In genomic region chr11:111573821-111574249, GRCh38 we compare ENCODE assay signal across 16 cellular contexts. TPM values are rescaled to one million over a fixed set of nuclear protein-coding genes. Genes with fewer than 3 reads are reported as not detected.
DNase-seq lines count a peak whose midpoint lies in the region; ATAC-seq, FAIRE-seq and TF ChIP-seq lines count a peak whose summit lies in the region.
"Had no signal": no experiment of that assay in that cellular context is flagged by ENCODE, and none has a peak within 500 bp of the region (broad histone marks: within the 10 kb centered on the region; RNA-seq: fewer than 3 reads in every experiment).

No MANE protein-coding gene starts in this region.

- CTCF ChIA-PET in HepG2 (lab: Yijun Ruan, JAX; ENCODE audit: low intra/inter-chr PET ratio, low total read pairs) = no interaction called here

- peak; percentile 7 for DNase-seq in NCI-H510A treated with DMSO at 0.1 percent for 48 hours (lab: John Stamatoyannopoulos, UW)
- no peak for DNase-seq in NCI-H510A (lab: John Stamatoyannopoulos, UW)
- DNase-seq in brain pericyte (ENCODE audit: low read depth, low spot score) = peak; percentile 21
- no peak for DNase-seq in HepG2 (ENCODE audit: low spot score)
- DNase-seq in upper lobe of right lung = no peak
- no peak for DNase-seq in D341Med (ENCODE audit: low spot score)
- no peak for DNase-seq in activated CD4-positive, alpha-beta T cell treated with anti-CD3 and anti-CD28 coated beads for 48 hours
- no peak for DNase-seq in urothelium cell line (ENCODE audit: low spot score)
- DNase-seq: activated T-cell treated with anti-CD3 and anti-CD28 coated beads, Interleukin-2, amount 50 U/mL, for 1 hour; hippocampal formation; NCI-H226 had no signal

- no peaks in the 10 kb centered on the region for H4K20me1 ChIP-seq in HepG2 (ENCODE audit: insufficient read depth, low read length)

- no TSS peak for BruUV-seq in HepG2 (replicated peaks; lab: Mats Ljungman, UMichigan)

- WGBS in HepG2 (ENCODE audit: low lambda C conversion rate) = 52% methylated on average over 4 of the region's 4 CpGs

- no peaks in the 10 kb centered on the region; a peak in 1 of 5 replicates for H3K27me3 ChIP-seq in HepG2 (ENCODE audit: control insufficient read depth in 1 of 2, insufficient read depth in 2 of 2, low read length in 2 of 2)
- no peaks in the 10 kb centered on the region for H3K27me3 ChIP-seq in upper lobe of right lung

- H3K9me3 ChIP-seq in HepG2 (ENCODE audit: low read length) (no peaks in the 10 kb centered on the region), upper lobe of right lung (no peaks in the 10 kb centered on the region)

- no peak for TF ChIP-seq EP300 in HepG2 (IDR thresholded peaks at IDR 0.05; ENCODE audit: low read depth in 2 of 2, low read length in 2 of 2)
- no peak for TF ChIP-seq EP300 in HepG2 (CRISPR knock-in tag; IDR thresholded peaks at IDR 0.05; ENCODE audit: borderline replicate concordance)

- no peak overlapping the region for H3K4me3 ChIP-seq in HepG2 (replicated peaks in 1 of 3; ENCODE audit: insufficient read depth in 1 of 3, low read depth in 2 of 3, low read length in 3 of 3)
- peak overlapping the region; percentile 17 for H3K4me3 ChIP-seq in upper lobe of right lung

- FAIRE-seq in HepG2 (lab: Jason Lieb, UNC) (no peak), urothelium cell line (lab: Jason Lieb, UNC) (no peak)
- FAIRE-seq: A204.1, H1 had no signal

- TF ChIP-seq CTCF in HepG2 (CRISPR knock-in tag; IDR thresholded peaks at IDR 0.05) = no peak
- no peak for TF ChIP-seq CTCF in upper lobe of right lung (IDR thresholded peaks at IDR 0.05)

- H3K79me2 ChIP-seq in HepG2 (ENCODE audit: insufficient read depth, low read length) = no peaks in the 10 kb centered on the region

- ATAC-seq in HepG2 (no peak), upper lobe of right lung (no peak)

- no peak overlapping the region for H2AFZ ChIP-seq in HepG2 (ENCODE audit: low read length)

- TF ChIP-seq POLR2A in HepG2 (IDR thresholded peaks at IDR 0.05; ENCODE audit: insufficient read depth in 1 of 2, low read depth in 2 of 2, low read length in 2 of 2) = no peak

- peak overlapping the region; percentile 39; the same call in 1 of the 2 replicates for H3K4me2 ChIP-seq in HepG2 (ENCODE audit: low read depth, low read length)

- intact Hi-C loops in HepG2 (cut with micrococcal nuclease; ENCODE audit: unreplicated experiment) (no loop called here), upper lobe of right lung (cut with DNase I) (no loop called here)

- no peak for TF ChIP-seq RAD21 in HepG2 (CRISPR knock-in tag; IDR thresholded peaks at IDR 0.05)

- no peak overlapping the region for H3K27ac ChIP-seq in HepG2 (ENCODE audit: extremely low read length, insufficient read depth, low read length)
- H3K27ac ChIP-seq in upper lobe of right lung = no peak overlapping the region

- in situ Hi-C loops in HepG2 (cut with HindIII; ENCODE audit: extremely low pct_ligation_motif_present, low pct_unique_long_range_greater_than_20kb) = no loop called here

- peaks cover 48% of the 10 kb centered on the region for H3K4me1 ChIP-seq in HepG2 (ENCODE audit: insufficient read depth, low read length)
- peaks cover 4% of the 10 kb centered on the region for H3K4me1 ChIP-seq in upper lobe of right lung

- no peaks in the 10 kb centered on the region for H3K36me3 ChIP-seq in HepG2 (replicated peaks in 1 of 2; ENCODE audit: control insufficient read depth in 1 of 2, insufficient read depth in 2 of 2, low read length in 2 of 2)
- H3K36me3 ChIP-seq in upper lobe of right lung = no peaks in the 10 kb centered on the region

- no peak overlapping the region for H3K9ac ChIP-seq in HepG2 (ENCODE audit: insufficient read depth, low read depth, low read length)

- POLR2A ChIA-PET in HepG2 (lab: Yijun Ruan, JAX) = no interaction called here

TF ChIP-seq in HepG2, 621 proteins besides CTCF, POLR2A, EP300 and RAD21 (continues in another document):
- TF ChIP-seq MBD4 (IDR thresholded peaks at IDR 0.05; ENCODE audit: borderline replicate concordance, low read length) = no peak
- no peak for TF ChIP-seq TOE1 (CRISPR knock-in tag; IDR thresholded peaks at IDR 0.05)
- TF ChIP-seq NFIC (IDR thresholded peaks at IDR 0.05; ENCODE audit: low read length) = no peak
- TF ChIP-seq KLF12 (CRISPR knock-in tag; IDR thresholded peaks at IDR 0.05; ENCODE audit: borderline replicate concordance) = no peak

RNA-seq across cellular contexts. Expression of gene SIK2, which starts 28.4 kb away (rescaled TPM):
- total RNA-seq in HepG2 (2016; rRNA removed; fragmentation: Illumina TruSeq; extraction: Trizol) (8.1 and 11.0 TPM in 2 replicates), upper lobe of right lung (32.6 TPM)
- total RNA-seq in HepG2 (2016; cell fraction: cytosol; rRNA removed; fragmentation: Illumina TruSeq; extraction: Trizol; ENCODE audit: low read depth) = 1.0 and 1.2 TPM in 2 replicates
- total RNA-seq in HepG2 (2016; cell fraction: insoluble cytoplasmic fraction; rRNA removed; fragmentation: Illumina TruSeq; extraction: Trizol) = 8.6 and 10.1 TPM in 2 replicates
- total RNA-seq in HepG2 (2016; cell fraction: membrane; rRNA removed; fragmentation: Illumina TruSeq; extraction: Trizol) = 4.9 TPM in 2 replicates
- total RNA-seq in HepG2 (2016; cell fraction: nucleus; rRNA removed; fragmentation: Illumina TruSeq; extraction: Trizol) = 7.5 and 8.5 TPM in 2 replicates
- polyA plus RNA-seq in HepG2 (2011; rRNA removed) = 11.5 and 15.4 TPM in 2 replicates
- polyA plus RNA-seq in HepG2 (2011; cell fraction: cytosol; rRNA removed) = 7.5 and 8.1 TPM in 2 replicates
- 6.6 and 9.5 TPM in 2 replicates for polyA plus RNA-seq in HepG2 (2011; cell fraction: nucleus; rRNA removed)
- 7.1 and 8.4 TPM in 2 replicates for polyA plus RNA-seq in HepG2 (2012)
- 0.48 and 0.64 TPM in 2 replicates for polyA plus RNA-seq in HepG2 (2016; cell fraction: cytosol; fragmentation: Illumina TruSeq; extraction: Trizol; ENCODE audit: low read depth)
- polyA plus RNA-seq in HepG2 (2016; cell fraction: insoluble cytoplasmic fraction; fragmentation: Illumina TruSeq; extraction: Trizol; ENCODE audit: low read depth) = 7.0 and 8.4 TPM in 2 replicates
- 1.7 and 2.0 TPM in 2 replicates for polyA plus RNA-seq in HepG2 (2016; cell fraction: membrane; fragmentation: Illumina TruSeq; extraction: Trizol; ENCODE audit: low read depth)
- polyA plus RNA-seq in HepG2 (2016; cell fraction: nucleus; fragmentation: Illumina TruSeq; extraction: Trizol; ENCODE audit: insufficient read depth, low read depth) = 7.7 and 13.1 TPM in 2 replicates
- 21.7 and 23.9 TPM in 2 replicates for polyA minus RNA-seq in HepG2 (2011; rRNA and poly(A)+ RNA removed; ENCODE audit: low replicate concordance)
- 8.0 and 8.5 TPM in 2 replicates for polyA minus RNA-seq in HepG2 (2011; cell fraction: cytosol; rRNA and poly(A)+ RNA removed)
- 10.3 and 10.8 TPM in 2 replicates for polyA minus RNA-seq in HepG2 (2011; cell fraction: nucleus; rRNA and poly(A)+ RNA removed)

RNA-seq across cellular contexts. Expression of gene LAYN, which starts 33.3 kb away (rescaled TPM):
- total RNA-seq in HepG2 (2016; rRNA removed; fragmentation: Illumina TruSeq; extraction: Trizol) = not detected in 2 replicates
- not detected in 2 replicates for total RNA-seq in HepG2 (2016; cell fraction: cytosol; rRNA removed; fragmentation: Illumina TruSeq; extraction: Trizol; ENCODE audit: low read depth)
- total RNA-seq in HepG2 (2016; cell fraction: insoluble cytoplasmic fraction; rRNA removed; fragmentation: Illumina TruSeq; extraction: Trizol) = 0.13 TPM in 1 of 2 replicates, not detected in the other
- 0.15 and 0.21 TPM in 2 replicates for total RNA-seq in HepG2 (2016; cell fraction: membrane; rRNA removed; fragmentation: Illumina TruSeq; extraction: Trizol)
- 0.16 and 0.22 TPM in 2 replicates for total RNA-seq in HepG2 (2016; cell fraction: nucleus; rRNA removed; fragmentation: Illumina TruSeq; extraction: Trizol)
- polyA plus RNA-seq in HepG2 (2011; rRNA removed) = 0.17 and 0.29 TPM in 2 replicates
- polyA plus RNA-seq in HepG2 (2011; cell fraction: cytosol; rRNA removed) = 0.11 and 0.12 TPM in 2 replicates
- polyA plus RNA-seq in HepG2 (2011; cell fraction: nucleus; rRNA removed) = not detected in 2 replicates
- polyA plus RNA-seq in HepG2 (2012) = 0.11 TPM in 1 of 2 replicates, not detected in the other
- polyA plus RNA-seq in HepG2 (2016; cell fraction: cytosol; fragmentation: Illumina TruSeq; extraction: Trizol; ENCODE audit: low read depth) = 0.07 and 0.15 TPM in 2 replicates
- not detected in 2 replicates for polyA plus RNA-seq in HepG2 (2016; cell fraction: insoluble cytoplasmic fraction; fragmentation: Illumina TruSeq; extraction: Trizol; ENCODE audit: low read depth)
- polyA plus RNA-seq in HepG2 (2016; cell fraction: membrane; fragmentation: Illumina TruSeq; extraction: Trizol; ENCODE audit: low read depth) = 0.20 TPM in 1 of 2 replicates, not detected in the other
- polyA plus RNA-seq in HepG2 (2016; cell fraction: nucleus; fragmentation: Illumina TruSeq; extraction: Trizol; ENCODE audit: insufficient read depth, low read depth) = not detected in 2 replicates
- 0.10 TPM in 1 of 2 replicates, not detected in the other for polyA minus RNA-seq in HepG2 (2011; rRNA and poly(A)+ RNA removed; ENCODE audit: low replicate concordance)
- polyA minus RNA-seq in HepG2 (2011; cell fraction: cytosol; rRNA and poly(A)+ RNA removed) = not detected in 2 replicates
- 0.37 TPM in 1 of 2 replicates, not detected in the other for polyA minus RNA-seq in HepG2 (2011; cell fraction: nucleus; rRNA and poly(A)+ RNA removed)
- total RNA-seq in upper lobe of right lung = 17.5 TPM

RNA-seq across cellular contexts. Expression of gene HOATZ, which starts 59.3 kb away (rescaled TPM):
- total RNA-seq in HepG2 (2016; rRNA removed; fragmentation: Illumina TruSeq; extraction: Trizol) (not detected in 2 replicates), upper lobe of right lung (not detected)
- total RNA-seq in HepG2 (2016; cell fraction: cytosol; rRNA removed; fragmentation: Illumina TruSeq; extraction: Trizol; ENCODE audit: low read depth) = not detected in 2 replicates
- total RNA-seq in HepG2 (2016; cell fraction: insoluble cytoplasmic fraction; rRNA removed; fragmentation: Illumina TruSeq; extraction: Trizol) = not detected in 2 replicates
- total RNA-seq in HepG2 (2016; cell fraction: membrane; rRNA removed; fragmentation: Illumina TruSeq; extraction: Trizol) = not detected in 2 replicates
- total RNA-seq in HepG2 (2016; cell fraction: nucleus; rRNA removed; fragmentation: Illumina TruSeq; extraction: Trizol) = not detected in 2 replicates
- not detected in 2 replicates for polyA plus RNA-seq in HepG2 (2011; rRNA removed)
- not detected in 2 replicates for polyA plus RNA-seq in HepG2 (2011; cell fraction: cytosol; rRNA removed)
- not detected in 2 replicates for polyA plus RNA-seq in HepG2 (2011; cell fraction: nucleus; rRNA removed)
- not detected in 2 replicates for polyA plus RNA-seq in HepG2 (2012)
- not detected in 2 replicates for polyA plus RNA-seq in HepG2 (2016; cell fraction: cytosol; fragmentation: Illumina TruSeq; extraction: Trizol; ENCODE audit: low read depth)
- polyA plus RNA-seq in HepG2 (2016; cell fraction: insoluble cytoplasmic fraction; fragmentation: Illumina TruSeq; extraction: Trizol; ENCODE audit: low read depth) = not detected in 2 replicates
- polyA plus RNA-seq in HepG2 (2016; cell fraction: membrane; fragmentation: Illumina TruSeq; extraction: Trizol; ENCODE audit: low read depth) = not detected in 2 replicates
- polyA plus RNA-seq in HepG2 (2016; cell fraction: nucleus; fragmentation: Illumina TruSeq; extraction: Trizol; ENCODE audit: insufficient read depth, low read depth) = not detected in 2 replicates
- not detected in 2 replicates for polyA minus RNA-seq in HepG2 (2011; rRNA and poly(A)+ RNA removed; ENCODE audit: low replicate concordance)
- polyA minus RNA-seq in HepG2 (2011; cell fraction: cytosol; rRNA and poly(A)+ RNA removed) = not detected in 2 replicates
- polyA minus RNA-seq in HepG2 (2011; cell fraction: nucleus; rRNA and poly(A)+ RNA removed) = not detected in 2 replicates
- total RNA-seq: H1, mesenteric fat pad, pulmonary artery endothelial cell, WTC11 had no signal
- polyA plus RNA-seq: H1 had no signal

Comparison
In these comparisons a context has a peak if more than half of its experiments do, and no peak if none do; other contexts are left out.
1. DNase-seq: peak in NCI-H510A treated with DMSO at 0.1 percent for 48 hours (single experiment) and brain pericyte (single experiment); none in NCI-H510A (single experiment), HepG2 (single experiment), upper lobe of right lung (single experiment), D341Med (single experiment), activated CD4-positive, alpha-beta T cell treated with anti-CD3 and anti-CD28 coated beads for 48 hours (single experiment) and urothelium cell line (single experiment).
2. RNA of gene LAYN, which starts 33.3 kb away (total RNA-seq): 17.5 TPM in upper lobe of right lung (single experiment); 0.13 to 0.22 TPM in HepG2; every median in the first group is over 10 times any median in the second.